31 cellular contexts compared by ENCODE assay signal in genomic region chr6:79338493-79338892, GRCh38.
"Had no signal": no experiment of that assay in that cellular context is flagged by ENCODE, and none has a peak within 500 bp of the region (broad histone marks: within the 10 kb centered on the region; RNA-seq: fewer than 3 reads in every experiment).

No MANE protein-coding gene starts in this region.

- DNase-seq: activated CD4-positive, alpha-beta memory T cell treated with anti-CD3 and anti-CD28 coated beads, Interleukin-2, amount 10 ng/mL, durations not matched to agents 7 days and 5 days; activated CD4-positive, alpha-beta T cell treated with anti-CD3 and anti-CD28 coated beads for 36 hours; activated CD4-positive, alpha-beta T cell treated with anti-CD3 and anti-CD28 coated beads, Interleukin-2, amount 10 ng/mL, durations not matched to agents 24 days and 14 days; activated CD4-positive, alpha-beta T cell treated with anti-CD3 and anti-CD28 coated beads, Interleukin-2, amount 50 U/mL, for 4 hours; activated CD4-positive, CD25-positive, alpha-beta regulatory T cell; activated CD4-positive, CD25-positive, alpha-beta regulatory T cell treated with anti-CD3 and anti-CD28 coated beads, Interleukin-2, amount 50 U/mL, for 72 hours; activated CD8-positive, alpha-beta memory T cell treated with anti-CD3 and anti-CD28 coated beads, Interleukin-2, amount 50 U/mL, for 48 hours; activated gamma-delta T cell; activated naive CD4-positive, alpha-beta T cell; activated naive CD4-positive, alpha-beta T cell treated with anti-CD3 and anti-CD28 coated beads, Interleukin-2, amount 10 ng/mL, durations not matched to agents 7 days and 5 days; activated naive CD8-positive, alpha-beta T cell treated with anti-CD3 and anti-CD28 coated beads, Interleukin-2, amount 10 ng/mL, durations not matched to agents 7 days and 5 days; activated T-cell treated with anti-CD3 and anti-CD28 coated beads for 4 hours; activated T-cell treated with anti-CD3 and anti-CD28 coated beads, Interleukin-2, amount 50 U/mL, for 24 hours; activated T-cell treated with anti-CD3 and anti-CD28 coated beads, Interleukin-2, amount 50 U/mL, for 72 hours; central memory CD4-positive, alpha-beta T cell; cerebellar nuclear complex; colonic mucosa; effector CD8-positive, alpha-beta T cell; esophagus squamous epithelium; heart right ventricle; T-helper 17 cell; T1000; WERI-Rb-1 had no signal

- H3K4me3 Mint-ChIP-seq: activated CD4-positive, alpha-beta memory T cell treated with anti-CD3 and anti-CD28 coated beads, Interleukin-2, amount 10 ng/mL, durations not matched to agents 7 days and 5 days; activated CD4-positive, alpha-beta T cell treated with anti-CD3 and anti-CD28 coated beads for 36 hours; activated CD4-positive, alpha-beta T cell treated with anti-CD3 and anti-CD28 coated beads, Interleukin-2, amount 10 ng/mL, durations not matched to agents 24 days and 14 days; activated naive CD4-positive, alpha-beta T cell treated with anti-CD3 and anti-CD28 coated beads, Interleukin-2, amount 10 ng/mL, durations not matched to agents 7 days and 5 days; activated naive CD8-positive, alpha-beta T cell treated with anti-CD3 and anti-CD28 coated beads, Interleukin-2, amount 10 ng/mL, durations not matched to agents 7 days and 5 days; activated T-cell treated with anti-CD3 and anti-CD28 coated beads, Interleukin-2, amount 50 U/mL, for 24 hours; activated T-cell treated with anti-CD3 and anti-CD28 coated beads, Interleukin-2, amount 50 U/mL, for 72 hours; brain; T-helper 17 cell; T-helper 2 cell treated with Interferon-gamma antibody and Interleukin-4, amounts not matched to agents 5 μg/mL and 100 μg/mL, for 36 hours had no signal

- H3K27ac Mint-ChIP-seq: activated CD4-positive, alpha-beta memory T cell treated with anti-CD3 and anti-CD28 coated beads, Interleukin-2, amount 10 ng/mL, durations not matched to agents 7 days and 5 days; activated CD4-positive, alpha-beta T cell treated with anti-CD3 and anti-CD28 coated beads for 36 hours; activated CD4-positive, alpha-beta T cell treated with anti-CD3 and anti-CD28 coated beads, Interleukin-2, amount 10 ng/mL, durations not matched to agents 24 days and 14 days; activated naive CD4-positive, alpha-beta T cell treated with anti-CD3 and anti-CD28 coated beads, Interleukin-2, amount 10 ng/mL, durations not matched to agents 7 days and 5 days; activated naive CD4-positive, alpha-beta T cell treated with anti-CD3 and anti-CD28 coated beads, Interleukin-2, amount 50 U/mL, for 72 hours; activated naive CD8-positive, alpha-beta T cell treated with anti-CD3 and anti-CD28 coated beads, Interleukin-2, amount 10 ng/mL, durations not matched to agents 7 days and 5 days; activated T-cell treated with anti-CD3 and anti-CD28 coated beads, Interleukin-2, amount 50 U/mL, for 24 hours; activated T-cell treated with anti-CD3 and anti-CD28 coated beads, Interleukin-2, amount 50 U/mL, for 72 hours; brain; T-helper 17 cell; T-helper 2 cell treated with Interferon-gamma antibody and Interleukin-4, amounts not matched to agents 5 μg/mL and 100 μg/mL, for 36 hours had no signal

- H3K4me1 Mint-ChIP-seq: activated naive CD4-positive, alpha-beta T cell treated with anti-CD3 and anti-CD28 coated beads, Interleukin-2, amount 10 ng/mL, durations not matched to agents 7 days and 5 days had no signal

- H3K36me3 Mint-ChIP-seq: activated naive CD4-positive, alpha-beta T cell treated with anti-CD3 and anti-CD28 coated beads, Interleukin-2, amount 10 ng/mL, durations not matched to agents 7 days and 5 days; activated naive CD8-positive, alpha-beta T cell treated with anti-CD3 and anti-CD28 coated beads, Interleukin-2, amount 10 ng/mL, durations not matched to agents 7 days and 5 days; brain had no signal

- H3K27me3 ChIP-seq: ascending aorta, breast epithelium, cardiac muscle cell, colonic mucosa, esophagus squamous epithelium, gastroesophageal sphincter, heart right ventricle had no signal

- H3K27me3 Mint-ChIP-seq: activated CD4-positive, alpha-beta memory T cell treated with anti-CD3 and anti-CD28 coated beads, Interleukin-2, amount 10 ng/mL, durations not matched to agents 7 days and 5 days; activated CD4-positive, alpha-beta T cell treated with anti-CD3 and anti-CD28 coated beads, Interleukin-2, amount 10 ng/mL, durations not matched to agents 24 days and 14 days; activated naive CD4-positive, alpha-beta T cell treated with anti-CD3 and anti-CD28 coated beads, Interleukin-2, amount 10 ng/mL, durations not matched to agents 7 days and 5 days; activated naive CD8-positive, alpha-beta T cell treated with anti-CD3 and anti-CD28 coated beads, Interleukin-2, amount 10 ng/mL, durations not matched to agents 7 days and 5 days; brain had no signal

- H3K4me3 ChIP-seq: ascending aorta, breast epithelium, cardiac muscle cell, colonic mucosa, esophagus squamous epithelium, gastroesophageal sphincter, heart right ventricle had no signal

- H3K9me3 ChIP-seq: ascending aorta, breast epithelium, colonic mucosa, esophagus squamous epithelium, gastroesophageal sphincter, heart right ventricle had no signal

- H3K4me1 ChIP-seq: ascending aorta, breast epithelium, colonic mucosa, heart right ventricle had no signal

- H3K27ac ChIP-seq: ascending aorta, breast epithelium, cardiac muscle cell, colonic mucosa, epithelial cell of prostate, esophagus squamous epithelium, gastroesophageal sphincter, heart right ventricle, WERI-Rb-1 had no signal

- H3K36me3 ChIP-seq: ascending aorta, breast epithelium, cardiac muscle cell, colonic mucosa, esophagus squamous epithelium, gastroesophageal sphincter, heart right ventricle, WERI-Rb-1 had no signal

- H3K9me3 Mint-ChIP-seq: activated CD4-positive, alpha-beta memory T cell treated with anti-CD3 and anti-CD28 coated beads, Interleukin-2, amount 10 ng/mL, durations not matched to agents 7 days and 5 days; activated CD4-positive, alpha-beta T cell treated with anti-CD3 and anti-CD28 coated beads, Interleukin-2, amount 10 ng/mL, durations not matched to agents 24 days and 14 days; activated naive CD4-positive, alpha-beta T cell treated with anti-CD3 and anti-CD28 coated beads, Interleukin-2, amount 10 ng/mL, durations not matched to agents 7 days and 5 days; activated T-cell treated with anti-CD3 and anti-CD28 coated beads, Interleukin-2, amount 50 U/mL, for 24 hours; T-helper 2 cell treated with Interferon-gamma antibody and Interleukin-4, amounts not matched to agents 5 μg/mL and 100 μg/mL, for 36 hours had no signal
